In genomic region chr9:115039686-115040085, GRCh38 we compare ENCODE assay signal across 19 cellular contexts.
DNase-seq lines count a peak whose midpoint lies in the region; ATAC-seq and TF ChIP-seq lines count a peak whose summit lies in the region.
"Had no signal": no experiment of that assay in that cellular context is flagged by ENCODE, and none has a peak within 500 bp of the region (broad histone marks: within the 10 kb centered on the region; RNA-seq: fewer than 3 reads in every experiment).

No MANE protein-coding gene starts in this region.

- 31 to 41% (median 37%) methylated on average over 3 of the region's 3 CpGs for WGBS in psoas muscle, 3 donors

- TF ChIP-seq CTCF in neural crest cell (conservative IDR thresholded peaks at IDR 0.05): no peak
- TF ChIP-seq CTCF in tibial artery (IDR thresholded peaks at IDR 0.05): no peak
- TF ChIP-seq CTCF in psoas muscle (IDR thresholded peaks at IDR 0.05): no peak

- intact Hi-C loops in tibial artery (cut with DNase I; ENCODE audit: low total_unique reads): loop anchor here (10.0 kb wide), 2 partner anchors 105 to 475 kb away; no protein-coding TSS in a partner anchor
- intact Hi-C loops in psoas muscle (cut with DNase I): no loop called here

- peak overlapping the region; percentile 75 for H3K27ac Mint-ChIP-seq in neural crest cell (ENCODE audit: unreplicated experiment)
- H3K27ac Mint-ChIP-seq: CD4-positive, alpha-beta memory T cell had no signal

- no peaks in the 10 kb centered on the region for H3K27me3 Mint-ChIP-seq in neural crest cell (ENCODE audit: low read depth)

- no peak overlapping the region for H3K4me3 Mint-ChIP-seq in neural crest cell
- H3K4me3 Mint-ChIP-seq: CD4-positive, alpha-beta memory T cell had no signal

- peaks cover 4 to 84% (median 52%) of the 10 kb centered on the region in 4 donors for H3K4me1 ChIP-seq in tibial artery
- H3K4me1 ChIP-seq in psoas muscle: no peaks in the 10 kb centered on the region

- H3K27ac ChIP-seq in tibial artery: peak overlapping the region; percentile 55 to 80
- H3K27ac ChIP-seq in psoas muscle: no peak overlapping the region
- H3K27ac ChIP-seq: KMS-11, SJSA1 had no signal

- no peaks in the 10 kb centered on the region for H3K36me3 Mint-ChIP-seq in neural crest cell (ENCODE audit: low read depth)
- H3K36me3 Mint-ChIP-seq: CD4-positive, alpha-beta memory T cell had no signal

- H3K27me3 ChIP-seq in tibial artery (no peaks in the 10 kb centered on the region), psoas muscle (ENCODE audit: insufficient read depth in 3 of 3, low read length in 2 of 3) (no peaks in the 10 kb centered on the region)
- H3K27me3 ChIP-seq: SJSA1 had no signal

- peak; percentile 35 for DNase-seq in RPMI7951 (ENCODE audit: low read depth)
- peak; percentile 73 for DNase-seq in foreskin melanocyte
- no peak for DNase-seq in neural crest cell (ENCODE audit: low read depth, low spot score)
- DNase-seq in tibial artery: no peak
- no peak for DNase-seq in psoas muscle
- DNase-seq: CD4-positive, alpha-beta memory T cell; DND-41; IMR-90; NCI-H1105; NCI-H146; NCI-H2029; NCI-H345; NCI-H524; NCI-H82 had no signal

- no peaks in the 10 kb centered on the region for H3K9me3 Mint-ChIP-seq in neural crest cell
- H3K9me3 Mint-ChIP-seq: CD4-positive, alpha-beta memory T cell had no signal

- peaks cover 12% of the 10 kb centered on the region for H3K4me1 Mint-ChIP-seq in neural crest cell

- ATAC-seq in GM21737 (IDR thresholded peaks at IDR 0.05; ENCODE audit: unreplicated experiment) (no peak), GM18502 (IDR thresholded peaks at IDR 0.05; ENCODE audit: poor library complexity, unreplicated experiment) (no peak), psoas muscle (no peak)
- ATAC-seq: Right ventricle myocardium inferior had no signal

- no peaks in the 10 kb centered on the region for H3K9me3 ChIP-seq in tibial artery
- no peaks in the 10 kb centered on the region for H3K9me3 ChIP-seq in psoas muscle
- H3K9me3 ChIP-seq: SJSA1 had no signal

- H3K4me3 ChIP-seq in tibial artery (no peak overlapping the region), psoas muscle (no peak overlapping the region)
- H3K4me3 ChIP-seq: SJSA1 had no signal

- H3K36me3 ChIP-seq in tibial artery (peaks cover 0 to 12% (median 10%) of the 10 kb centered on the region in 3 donors), psoas muscle (ENCODE audit: insufficient read depth in 1 of 2, low read depth in 1 of 2) (no peaks in the 10 kb centered on the region)

Comparison
In these comparisons a context has a peak if more than half of its experiments do, and no peak if none do; other contexts are left out.
1. DNase-seq: peak in RPMI7951 (single experiment) and foreskin melanocyte (single experiment); none in neural crest cell (single experiment), tibial artery (0 of 2) and psoas muscle (0 of 2).